8 cellular contexts compared by ENCODE assay signal in the genomic region with DNA sequence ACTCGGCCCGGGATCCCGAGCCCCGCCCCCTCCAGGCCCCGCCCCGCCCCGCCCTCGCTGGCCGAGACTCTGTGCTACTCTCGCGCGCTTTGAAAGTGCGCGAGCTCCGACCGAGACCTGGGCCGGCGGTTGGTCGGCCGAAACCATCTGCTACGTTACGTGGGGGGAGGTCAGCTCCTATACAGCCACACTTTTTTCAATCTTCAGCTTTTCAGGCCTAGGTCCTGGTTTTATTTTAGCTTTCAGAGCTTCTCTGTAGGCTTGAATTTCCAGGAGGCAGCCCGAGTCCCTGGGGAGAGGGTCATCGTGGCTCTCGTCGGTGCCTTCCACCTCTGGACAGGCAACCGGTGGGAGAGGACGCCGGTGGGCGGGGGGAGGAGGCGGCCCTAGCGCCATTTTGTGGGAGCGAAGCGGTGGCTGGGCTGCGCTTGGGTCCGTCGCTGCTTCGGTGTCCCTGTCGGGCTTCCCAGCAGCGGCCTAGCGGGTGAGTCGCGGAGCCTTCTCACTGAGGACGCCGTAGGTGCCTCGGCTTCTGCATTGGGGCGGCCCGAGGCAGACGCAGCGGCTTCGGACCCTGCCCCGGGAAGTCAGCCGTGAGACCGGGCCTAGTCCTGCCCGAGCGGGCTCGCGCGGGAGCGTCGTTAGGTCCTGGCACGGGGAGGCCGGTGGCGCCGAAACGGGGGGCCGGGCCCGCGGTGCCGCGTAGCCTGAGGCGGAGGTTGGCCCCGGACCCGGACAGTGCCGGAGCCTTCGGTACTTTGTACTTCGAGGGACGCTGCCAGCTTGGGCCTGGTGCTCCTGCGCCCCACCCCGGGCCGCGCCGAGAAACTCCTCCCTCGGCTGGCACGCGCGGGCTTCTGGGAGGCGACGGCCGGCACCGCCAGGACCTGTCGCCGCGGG. TPM values are rescaled to one million over a fixed set of nuclear protein-coding genes. Genes with fewer than 3 reads are reported as not detected.
A peak's percentile ranks its signal among the peaks of the same experiment; 100 is the strongest.
DNase-seq lines count a peak whose midpoint lies in the region; ATAC-seq and TF ChIP-seq lines count a peak whose summit lies in the region.

TSS of gene TARDBP (plus strand) at position 395 of the 900 bp plus-strand sequence. CDS start 1,074 bp downstream, outside the sequence.

- DNase-seq in NCI-H1092 treated with DMSO at 0.1 percent for 48 hours (lab: John Stamatoyannopoulos, UW): peak; percentile 98
- peak; percentile 88 for DNase-seq in SKM-1 treated with dmso at 0.1 percent for 144 hours (lab: John Stamatoyannopoulos, UW; ENCODE audit: unreplicated experiment)
- peak; percentile 93 for DNase-seq in glutamatergic neuron
- DNase-seq in osteocyte (ENCODE audit: extremely low spot score, unreplicated experiment): peak; percentile 96
- DNase-seq in thoracic aorta (ENCODE audit: low spot score): peak; percentile 51

- peaks cover 29% of the 10 kb centered on the region for H3K4me1 Mint-ChIP-seq in activated naive CD8-positive, alpha-beta T cell (ENCODE audit: low read depth)
- H3K4me1 Mint-ChIP-seq in glutamatergic neuron (ENCODE audit: low read depth, unreplicated experiment) (peaks cover 9% of the 10 kb centered on the region), osteocyte (ENCODE audit: unreplicated experiment) (peaks cover 17% of the 10 kb centered on the region)

- H3K36me3 Mint-ChIP-seq in activated naive CD8-positive, alpha-beta T cell: peaks cover 7% of the 10 kb centered on the region
- H3K36me3 Mint-ChIP-seq in glutamatergic neuron (ENCODE audit: unreplicated experiment) (no peaks in the 10 kb centered on the region), osteocyte (ENCODE audit: unreplicated experiment) (peaks cover 28% of the 10 kb centered on the region)

- H3K27ac ChIP-seq in thoracic aorta: peak within 1 kb of the TSS; percentile 79 to 95

- peak; percentile 84 for ATAC-seq in HG02623 (IDR thresholded peaks at IDR 0.05; ENCODE audit: unreplicated experiment)
- ATAC-seq in thoracic aorta (ENCODE audit: insufficient number of reproducible peaks, low FRiP score, low read depth): peak; percentile 98

- peak within 1 kb of the TSS; percentile 99 for H3K27ac Mint-ChIP-seq in activated naive CD8-positive, alpha-beta T cell
- H3K27ac Mint-ChIP-seq in glutamatergic neuron (ENCODE audit: unreplicated experiment) (peak within 1 kb of the TSS; percentile 99), osteocyte (ENCODE audit: unreplicated experiment) (peak within 1 kb of the TSS; percentile 99)

- H3K36me3 ChIP-seq in thoracic aorta: peaks cover 34% of the 10 kb centered on the region

- peak; percentile 73 for TF ChIP-seq POLR2A in GM10847 (IDR thresholded peaks at IDR 0.05; ENCODE audit: extremely low read depth, insufficient read length)

- peak within 1 kb of the TSS; percentile 98 for H3K4me3 Mint-ChIP-seq in activated naive CD8-positive, alpha-beta T cell
- peak within 1 kb of the TSS; percentile 95 for H3K4me3 Mint-ChIP-seq in glutamatergic neuron (ENCODE audit: unreplicated experiment)
- H3K4me3 Mint-ChIP-seq in osteocyte (ENCODE audit: unreplicated experiment): peak within 1 kb of the TSS; percentile 81

- no peaks in the 10 kb centered on the region for H3K9me3 Mint-ChIP-seq in activated naive CD8-positive, alpha-beta T cell (ENCODE audit: low read depth)
- H3K9me3 Mint-ChIP-seq in glutamatergic neuron (ENCODE audit: unreplicated experiment) (peaks cover 1% of the 10 kb centered on the region), osteocyte (ENCODE audit: unreplicated experiment) (no peaks in the 10 kb centered on the region)

- no peaks in the 10 kb centered on the region for H3K27me3 ChIP-seq in thoracic aorta (replicated peaks; ENCODE audit: insufficient read depth)

- no peaks in the 10 kb centered on the region for H3K27me3 Mint-ChIP-seq in activated naive CD8-positive, alpha-beta T cell
- peaks cover 4% of the 10 kb centered on the region for H3K27me3 Mint-ChIP-seq in glutamatergic neuron (ENCODE audit: unreplicated experiment)
- H3K27me3 Mint-ChIP-seq in osteocyte (ENCODE audit: unreplicated experiment): no peaks in the 10 kb centered on the region

- peaks cover 17 to 37% of the 10 kb centered on the region in 2 donors for H3K4me1 ChIP-seq in thoracic aorta (ENCODE audit: control insufficient read depth in 1 of 2, low read depth in 2 of 2)

- no peak for TF ChIP-seq CTCF in glutamatergic neuron (IDR thresholded peaks at IDR 0.05; ENCODE audit: partially characterized antibody, unreplicated experiment)
- TF ChIP-seq CTCF in osteocyte (IDR thresholded peaks at IDR 0.05): no peak
- TF ChIP-seq CTCF in thoracic aorta (IDR thresholded peaks at IDR 0.05): no peak

- no peaks in the 10 kb centered on the region for H3K9me3 ChIP-seq in thoracic aorta

- H3K4me3 ChIP-seq in thoracic aorta: peak within 1 kb of the TSS; percentile 93

RNA-seq across cellular contexts. Expression of gene TARDBP, which starts in this region (rescaled TPM):
- total RNA-seq in glutamatergic neuron (ENCODE audit: unreplicated experiment): 161 TPM
- total RNA-seq in osteocyte: 117 and 119 TPM in 2 replicates
- 100 to 1,000 TPM in 1 of 2 donors, 10 to 100 TPM in 1; 57.3 to 229 TPM for total RNA-seq in thoracic aorta

Comparison
In these comparisons a context has a peak if more than half of its experiments do, and no peak if none do; other contexts are left out.
1. Peak in every context shown above with its lines: DNase-seq, ATAC-seq, H3K4me3 ChIP-seq and H3K27ac ChIP-seq.